12 cellular contexts compared by ENCODE assay signal in genomic region chr15:58260911-58261267, GRCh38.
A peak's percentile ranks its signal among the peaks of the same experiment; 100 is the strongest.
DNase-seq lines count a peak whose midpoint lies in the region; ATAC-seq and TF ChIP-seq lines count a peak whose summit lies in the region.
"Had no signal": no experiment of that assay in that cellular context is flagged by ENCODE, and none has a peak within 500 bp of the region (broad histone marks: within the 10 kb centered on the region; RNA-seq: fewer than 3 reads in every experiment).

No MANE protein-coding gene starts in this region.

- ATAC-seq in WTC11, result no peak
- ATAC-seq in HG03378 (IDR thresholded peaks at IDR 0.05; ENCODE audit: unreplicated experiment), result no peak

- H3K36me3 ChIP-seq in BE2C (no peaks in the 10 kb centered on the region), right atrium auricular region (no peaks in the 10 kb centered on the region)
- H3K36me3 ChIP-seq: spleen had no signal

- peaks cover 9% of the 10 kb centered on the region for H3K36me3 Mint-ChIP-seq in WTC11

- DNase-seq in BE2C (peak; percentile 29), M059J (ENCODE audit: low read depth) (peak; percentile 93), WTC11 (ENCODE audit: low spot score) (no peak), right atrium auricular region (ENCODE audit: low spot score) (peak; percentile 66), NCI-H526 treated with DMSO at 0.1 percent for 48 hours (lab: John Stamatoyannopoulos, UW) (no peak), GM19238 (ENCODE audit: insufficient read length, low spot score) (no peak)
- DNase-seq in stimulated activated CD4-positive, alpha-beta T cell treated with anti-CD3 and anti-CD28 coated beads, Interleukin-12 subunit alpha, Interleukin-12 subunit beta, amount 100 ng/mL, for 4 hours, result no peak
- DNase-seq: activated CD4-positive, alpha-beta T cell treated with anti-CD3 and anti-CD28 coated beads for 1 hour; activated effector memory CD4-positive, alpha-beta T cell treated with anti-CD3 and anti-CD28 coated beads, Interleukin-2, amount 50 U/mL, for 16 hours; spleen had no signal

- peaks cover 13% of the 10 kb centered on the region for H3K4me1 ChIP-seq in BE2C
- H3K4me1 ChIP-seq in right atrium auricular region, result peaks cover 0 to 21% of the 10 kb centered on the region in 2 donors

- CTCF ChIA-PET in WTC11 (lab: Charles Lee), result no interaction called here

- H3K4me1 Mint-ChIP-seq in WTC11, result peaks cover 65% of the 10 kb centered on the region
- H3K4me1 Mint-ChIP-seq: B cell had no signal

- H3K27ac Mint-ChIP-seq in WTC11, result peak overlapping the region; percentile 94; the same call in 1 of the 2 replicates
- H3K27ac Mint-ChIP-seq: B cell had no signal

- H3K9me3 ChIP-seq in BE2C (no peaks in the 10 kb centered on the region), right atrium auricular region (no peaks in the 10 kb centered on the region)
- H3K9me3 ChIP-seq: spleen had no signal

- H3K27me3 ChIP-seq in BE2C (no peaks in the 10 kb centered on the region), right atrium auricular region (no peaks in the 10 kb centered on the region)
- H3K27me3 ChIP-seq: spleen had no signal

- TF ChIP-seq CTCF in BE2C (IDR thresholded peaks at IDR 0.05; ENCODE audit: low read depth, low read length) (no peak), WTC11 (IDR thresholded peaks at IDR 0.05) (no peak), right atrium auricular region (IDR thresholded peaks at IDR 0.05) (no peak)

- POLR2A ChIA-PET in WTC11 (lab: Charles Lee), result no interaction called here

- peaks cover 14% of the 10 kb centered on the region for H3K9me3 Mint-ChIP-seq in WTC11

- H3K4me3 ChIP-seq in BE2C (ENCODE audit: low read depth, low read length) (no peak overlapping the region), right atrium auricular region (no peak overlapping the region)
- H3K4me3 ChIP-seq: spleen had no signal

- H3K4me3 Mint-ChIP-seq in WTC11, result no peak overlapping the region
- H3K4me3 Mint-ChIP-seq: B cell had no signal

- H3K27ac ChIP-seq in right atrium auricular region, result peak overlapping the region; percentile 84 to 89
- H3K27ac ChIP-seq: spleen had no signal

- no peaks in the 10 kb centered on the region; the same call in none of the 2 replicates for H3K27me3 Mint-ChIP-seq in WTC11 (ENCODE audit: low read depth)

TF ChIP-seq in WTC11, 78 proteins besides CTCF, POLR2A, EP300 and RAD21:
- TF ChIP-seq PRRX2 (CRISPR knock-in tag; IDR thresholded peaks at IDR 0.05), result no peak
- TF ChIP-seq NR1H2 (CRISPR knock-in tag; IDR thresholded peaks at IDR 0.05), result no peak
- TF ChIP-seq IRF2 (CRISPR knock-in tag; IDR thresholded peaks at IDR 0.05; ENCODE audit: borderline replicate concordance, low read depth), result no peak
- no peak for TF ChIP-seq ZNF121 (CRISPR knock-in tag; IDR thresholded peaks at IDR 0.05)
- no peak for TF ChIP-seq ERG (CRISPR knock-in tag; IDR thresholded peaks at IDR 0.05)
- no peak for TF ChIP-seq ESRRA (CRISPR knock-in tag; IDR thresholded peaks at IDR 0.05; ENCODE audit: borderline replicate concordance)
- no peak for TF ChIP-seq USF1 (CRISPR knock-in tag; IDR thresholded peaks at IDR 0.05)

Comparison
In these comparisons a context has a peak if more than half of its experiments do, and no peak if none do; other contexts are left out.
1. DNase-seq: peak in BE2C (single experiment), M059J (single experiment) and right atrium auricular region (single experiment); none in WTC11 (single experiment), NCI-H526 treated with DMSO at 0.1 percent for 48 hours (single experiment), stimulated activated CD4-positive, alpha-beta T cell treated with anti-CD3 and anti-CD28 coated beads, Interleukin-12 subunit alpha, Interleukin-12 subunit beta, amount 100 ng/mL, for 4 hours (single experiment) and GM19238 (single experiment).